ENCODE assay signal across 37 cellular contexts in genomic region chr15:27214032-27214431, GRCh38.
"Had no signal": no experiment of that assay in that cellular context is flagged by ENCODE, and none has a peak within 500 bp of the region (broad histone marks: within the 10 kb centered on the region; RNA-seq: fewer than 3 reads in every experiment).

No MANE protein-coding gene starts in this region.

- H3K4me1 Mint-ChIP-seq: activated CD4-positive, alpha-beta T cell treated with anti-CD3 and anti-CD28 coated beads for 36 hours; activated CD4-positive, alpha-beta T cell treated with anti-CD3 and anti-CD28 coated beads, Interleukin-2, amount 10 ng/mL, durations not matched to agents 24 days and 14 days; activated CD8-positive, alpha-beta memory T cell treated with anti-CD3 and anti-CD28 coated beads, Interleukin-2, amount 10 ng/mL, durations not matched to agents 7 days and 5 days; activated naive CD4-positive, alpha-beta T cell treated with anti-CD3 and anti-CD28 coated beads, Interleukin-2, amount 50 U/mL, for 24 hours; activated naive CD8-positive, alpha-beta T cell treated with anti-CD3 and anti-CD28 coated beads for 36 hours; activated naive CD8-positive, alpha-beta T cell treated with anti-CD3 and anti-CD28 coated beads, Interleukin-2, amount 50 U/mL, for 24 hours; T-helper 17 cell had no signal

- H3K27ac ChIP-seq: adrenal gland, brain microvascular endothelial cell, esophagus muscularis mucosa, foreskin keratinocyte, gastrocnemius medialis, heart left ventricle had no signal

- DNase-seq: activated CD4-positive, alpha-beta memory T cell treated with anti-CD3 and anti-CD28 coated beads for 36 hours; activated CD4-positive, alpha-beta T cell treated with anti-CD3 and anti-CD28 coated beads for 36 hours; activated CD4-positive, alpha-beta T cell treated with anti-CD3 and anti-CD28 coated beads, Interleukin-2, amount 10 ng/mL, durations not matched to agents 24 days and 14 days; activated CD4-positive, CD25-positive, alpha-beta regulatory T cell; activated CD4-positive, CD25-positive, alpha-beta regulatory T cell treated with anti-CD3 and anti-CD28 coated beads, Interleukin-2, amount 50 U/mL, for 72 hours; activated CD8-positive, alpha-beta memory T cell treated with anti-CD3 and anti-CD28 coated beads, Interleukin-2, amount 10 ng/mL, durations not matched to agents 7 days and 5 days; activated CD8-positive, alpha-beta memory T cell treated with anti-CD3 and anti-CD28 coated beads, Interleukin-2, amount 50 U/mL, for 4 hours; activated CD8-positive, alpha-beta T cell treated with anti-CD3 and anti-CD28 coated beads, Interleukin-2, amount 10 ng/mL, durations not matched to agents 7 days and 5 days; activated effector memory CD4-positive, alpha-beta T cell treated with anti-CD3 and anti-CD28 coated beads, Interleukin-2, amount 50 U/mL, for 16 hours; activated naive CD4-positive, alpha-beta T cell treated with anti-CD3 and anti-CD28 coated beads for 36 hours; activated naive CD8-positive, alpha-beta T cell treated with anti-CD3 and anti-CD28 coated beads for 36 hours; activated naive CD8-positive, alpha-beta T cell treated with anti-CD3 and anti-CD28 coated beads, Interleukin-2, amount 50 U/mL, for 24 hours; activated T-cell treated with anti-CD3 and anti-CD28 coated beads, Interleukin-2, amount 50 U/mL, for 1 hour; activated T-cell treated with anti-CD3 and anti-CD28 coated beads, Interleukin-2, amount 50 U/mL, for 48 hours; adrenal gland; amygdala; aorta; brain microvascular endothelial cell; caudate nucleus; cortex of kidney; dermis blood vessel endothelial cell; effector CD4-positive, alpha-beta T cell; effector memory CD8-positive, alpha-beta T cell; erythroblast; foreskin keratinocyte; gastrocnemius medialis; glutamatergic neuron; heart left ventricle; T-helper 17 cell; T1000 had no signal

- H3K27ac Mint-ChIP-seq: activated CD4-positive, alpha-beta memory T cell treated with anti-CD3 and anti-CD28 coated beads for 36 hours; activated CD4-positive, alpha-beta T cell treated with anti-CD3 and anti-CD28 coated beads for 36 hours; activated CD4-positive, alpha-beta T cell treated with anti-CD3 and anti-CD28 coated beads, Interleukin-2, amount 10 ng/mL, durations not matched to agents 24 days and 14 days; activated CD8-positive, alpha-beta memory T cell treated with anti-CD3 and anti-CD28 coated beads, Interleukin-2, amount 10 ng/mL, durations not matched to agents 7 days and 5 days; activated CD8-positive, alpha-beta T cell treated with anti-CD3 and anti-CD28 coated beads, Interleukin-2, amount 10 ng/mL, durations not matched to agents 7 days and 5 days; activated naive CD4-positive, alpha-beta T cell treated with anti-CD3 and anti-CD28 coated beads for 36 hours; activated naive CD4-positive, alpha-beta T cell treated with anti-CD3 and anti-CD28 coated beads, Interleukin-2, amount 50 U/mL, for 24 hours; activated naive CD8-positive, alpha-beta T cell treated with anti-CD3 and anti-CD28 coated beads for 36 hours; activated naive CD8-positive, alpha-beta T cell treated with anti-CD3 and anti-CD28 coated beads, Interleukin-2, amount 50 U/mL, for 24 hours; activated T-helper 1 cell treated with anti-CD3 and anti-CD28 coated beads, Interleukin-12 subunit alpha, Interleukin-12 subunit beta, Interleukin-2, Interleukin-4 antibody, amounts not matched to agents 30 ng/mL and 10 ng/mL and 1 ng/mL, durations not matched to agents 14 hours and 24 hours and 36 hours; activated T-helper 2 cell treated with anti-CD3 and anti-CD28 coated beads, Interferon-gamma antibody, Interleukin-2, Interleukin-4, amounts not matched to agents 10 μg/mL and 5 μg/mL and 100 μg/mL, durations not matched to agents 14 hours and 24 hours and 36 hours; effector memory CD8-positive, alpha-beta T cell; T-helper 17 cell; T-helper 2 cell treated with Interferon-gamma antibody and Interleukin-4, amounts not matched to agents 5 μg/mL and 100 μg/mL, for 36 hours had no signal

- H3K9me3 ChIP-seq: adrenal gland, esophagus muscularis mucosa, gastrocnemius medialis had no signal

- H3K27me3 ChIP-seq: adrenal gland, brain microvascular endothelial cell, esophagus muscularis mucosa, foreskin keratinocyte, gastrocnemius medialis, heart left ventricle had no signal

- ATAC-seq: activated CD4-positive, alpha-beta T cell treated with anti-CD3 and anti-CD28 coated beads for 36 hours; activated CD8-positive, alpha-beta memory T cell treated with anti-CD3 and anti-CD28 coated beads, Interleukin-2, amount 10 ng/mL, durations not matched to agents 7 days and 5 days; activated CD8-positive, alpha-beta T cell treated with anti-CD3 and anti-CD28 coated beads, Interleukin-2, amount 10 ng/mL, durations not matched to agents 7 days and 5 days; activated naive CD8-positive, alpha-beta T cell treated with anti-CD3 and anti-CD28 coated beads, Interleukin-2, amount 50 U/mL, for 24 hours; effector memory CD8-positive, alpha-beta T cell; foreskin keratinocyte; gastrocnemius medialis; heart left ventricle; T-helper 17 cell had no signal

- H3K4me3 Mint-ChIP-seq: activated CD4-positive, alpha-beta memory T cell treated with anti-CD3 and anti-CD28 coated beads for 36 hours; activated CD4-positive, alpha-beta T cell treated with anti-CD3 and anti-CD28 coated beads for 36 hours; activated CD4-positive, alpha-beta T cell treated with anti-CD3 and anti-CD28 coated beads, Interleukin-2, amount 10 ng/mL, durations not matched to agents 24 days and 14 days; activated CD8-positive, alpha-beta memory T cell treated with anti-CD3 and anti-CD28 coated beads, Interleukin-2, amount 10 ng/mL, durations not matched to agents 7 days and 5 days; activated CD8-positive, alpha-beta T cell treated with anti-CD3 and anti-CD28 coated beads, Interleukin-2, amount 10 ng/mL, durations not matched to agents 7 days and 5 days; activated naive CD4-positive, alpha-beta T cell treated with anti-CD3 and anti-CD28 coated beads for 36 hours; activated naive CD4-positive, alpha-beta T cell treated with anti-CD3 and anti-CD28 coated beads, Interleukin-2, amount 50 U/mL, for 24 hours; activated naive CD8-positive, alpha-beta T cell treated with anti-CD3 and anti-CD28 coated beads for 36 hours; activated naive CD8-positive, alpha-beta T cell treated with anti-CD3 and anti-CD28 coated beads, Interleukin-2, amount 50 U/mL, for 24 hours; activated T-helper 1 cell treated with anti-CD3 and anti-CD28 coated beads, Interleukin-12 subunit alpha, Interleukin-12 subunit beta, Interleukin-2, Interleukin-4 antibody, amounts not matched to agents 30 ng/mL and 10 ng/mL and 1 ng/mL, durations not matched to agents 14 hours and 24 hours and 36 hours; effector memory CD8-positive, alpha-beta T cell; T-helper 17 cell; T-helper 2 cell treated with Interferon-gamma antibody and Interleukin-4, amounts not matched to agents 5 μg/mL and 100 μg/mL, for 36 hours had no signal

- H3K27me3 Mint-ChIP-seq: activated CD4-positive, alpha-beta memory T cell treated with anti-CD3 and anti-CD28 coated beads for 36 hours; activated CD4-positive, alpha-beta T cell treated with anti-CD3 and anti-CD28 coated beads for 36 hours; activated CD4-positive, alpha-beta T cell treated with anti-CD3 and anti-CD28 coated beads, Interleukin-2, amount 10 ng/mL, durations not matched to agents 24 days and 14 days; activated CD8-positive, alpha-beta memory T cell treated with anti-CD3 and anti-CD28 coated beads, Interleukin-2, amount 10 ng/mL, durations not matched to agents 7 days and 5 days; activated naive CD4-positive, alpha-beta T cell treated with anti-CD3 and anti-CD28 coated beads, Interleukin-2, amount 50 U/mL, for 24 hours; activated naive CD8-positive, alpha-beta T cell treated with anti-CD3 and anti-CD28 coated beads for 36 hours; activated naive CD8-positive, alpha-beta T cell treated with anti-CD3 and anti-CD28 coated beads, Interleukin-2, amount 50 U/mL, for 24 hours; effector memory CD8-positive, alpha-beta T cell; T-helper 17 cell had no signal

- H3K36me3 Mint-ChIP-seq: activated CD4-positive, alpha-beta memory T cell treated with anti-CD3 and anti-CD28 coated beads for 36 hours; activated CD8-positive, alpha-beta memory T cell treated with anti-CD3 and anti-CD28 coated beads, Interleukin-2, amount 10 ng/mL, durations not matched to agents 7 days and 5 days; activated naive CD4-positive, alpha-beta T cell treated with anti-CD3 and anti-CD28 coated beads, Interleukin-2, amount 50 U/mL, for 24 hours; activated naive CD8-positive, alpha-beta T cell treated with anti-CD3 and anti-CD28 coated beads for 36 hours had no signal

- H3K36me3 ChIP-seq: adrenal gland, brain microvascular endothelial cell, esophagus muscularis mucosa, gastrocnemius medialis, heart left ventricle had no signal

- H3K4me3 ChIP-seq: adrenal gland, esophagus muscularis mucosa, gastrocnemius medialis, heart left ventricle had no signal

- H3K4me1 ChIP-seq: adrenal gland, esophagus muscularis mucosa, foreskin keratinocyte, gastrocnemius medialis, heart left ventricle had no signal

- FAIRE-seq: bronchial epithelial cell, colon had no signal
